ENCODE assay signal across 31 cellular contexts in the genomic region with DNA sequence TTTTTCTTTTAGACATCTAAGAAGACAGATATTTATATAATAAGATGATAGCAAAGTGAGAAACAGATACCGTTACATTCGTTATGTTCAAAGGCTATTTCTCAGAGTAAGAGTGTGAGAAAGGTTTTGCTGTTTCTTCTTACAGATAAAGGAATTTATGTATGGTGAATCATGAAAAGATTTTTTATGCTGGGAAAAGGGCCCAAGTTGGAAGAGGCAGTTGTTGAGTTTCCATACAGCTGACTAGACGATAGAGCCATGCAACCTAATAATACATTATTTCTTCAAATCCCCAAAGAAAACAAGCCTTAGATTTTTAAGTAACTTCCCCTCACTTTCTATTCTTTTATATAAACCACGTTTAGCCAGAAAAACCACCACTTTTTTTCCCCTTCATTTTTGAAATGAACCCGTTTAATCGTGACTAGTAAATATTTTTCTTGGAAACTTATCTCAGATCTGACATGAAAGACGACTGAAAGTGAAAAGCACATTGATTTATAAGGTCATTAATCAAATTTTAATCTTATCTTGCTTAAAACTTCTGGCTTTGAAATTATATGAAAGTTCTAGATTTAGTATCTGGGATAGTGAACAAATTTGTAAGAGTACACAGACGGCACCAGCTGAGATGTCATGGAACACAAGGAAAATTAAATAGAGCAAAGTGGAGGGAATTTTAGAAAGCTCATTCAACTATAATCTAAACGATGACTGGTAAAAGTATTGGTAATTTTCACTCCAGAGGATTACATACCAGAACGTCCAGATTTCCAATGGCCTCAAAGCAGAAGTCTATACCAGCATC. TPM values are rescaled to one million over a fixed set of nuclear protein-coding genes. Genes with fewer than 3 reads are reported as not detected.
DNase-seq lines count a peak whose midpoint lies in the region; ATAC-seq and TF ChIP-seq lines count a peak whose summit lies in the region.
"Had no signal": no experiment of that assay in that cellular context is flagged by ENCODE, and none has a peak within 500 bp of the region (broad histone marks: within the 10 kb centered on the region; RNA-seq: fewer than 3 reads in every experiment).

No MANE protein-coding gene starts in this region.

- DNase-seq in GM23248 (peak; percentile 8), astrocyte of the spinal cord (ENCODE audit: low read depth, low spot score) (peak; percentile 9), fibroblast of the aortic adventitia (ENCODE audit: low read depth) (peak; percentile 97), substantia nigra (lab: John Stamatoyannopoulos, UW) (no peak)
- DNase-seq in stimulated activated CD4-positive, alpha-beta T cell treated with anti-CD3 and anti-CD28 coated beads, Interleukin-15, amount 100 ng/mL, for 24 hours, result no peak
- DNase-seq: activated CD4-positive, alpha-beta T cell treated with anti-CD3 and anti-CD28 coated beads for 48 hours; AML-193; anterior cingulate cortex; CD4-positive, alpha-beta memory T cell; DND-41; dorsolateral prefrontal cortex; GF-D8; hippocampal formation; NCI-H1092 treated with DMSO at 0.1 percent for 48 hours; NCI-H1694 treated with DMSO at 0.1 percent for 48 hours; NCI-H446 treated with DMSO at 0.1 percent for 48 hours; RPMI8226; SJCRH30; stimulated activated CD8-positive, alpha-beta memory T cell treated with anti-CD3 and anti-CD28 coated beads, Interleukin-4, amount 100 ng/mL, for 48 hours; T-helper 9 cell; trophoblast cell had no signal

- peaks cover 25% of the 10 kb centered on the region for H3K4me1 ChIP-seq in GM23248 (ENCODE audit: insufficient read depth)
- peaks cover 0 to 31% (median 13%) of the 10 kb centered on the region in 5 donors for H3K4me1 ChIP-seq in subcutaneous abdominal adipose tissue (ENCODE audit: control insufficient read depth in 5 of 5, insufficient read depth in 5 of 5, low read length in 5 of 5)
- H3K4me1 ChIP-seq: SJCRH30 had no signal

- 66 to 71% methylated on average over 10 of the region's 10 CpGs for WGBS in GM23248 (ENCODE audit: low coverage in 1 of 2, low lambda C conversion rate in 2 of 2, missing lambda C conversion rate in 2 of 2), 2 experiments

- no peaks in the 10 kb centered on the region for H4K20me1 ChIP-seq in GM23248 (ENCODE audit: insufficient read depth)

- H3K36me3 ChIP-seq in GM23248 (ENCODE audit: low read depth) (no peaks in the 10 kb centered on the region), subcutaneous abdominal adipose tissue (ENCODE audit: control insufficient read depth in 5 of 5, insufficient read depth in 5 of 5, low read length in 5 of 5) (no peaks in the 10 kb centered on the region)
- H3K36me3 ChIP-seq: esophagus muscularis mucosa, gastroesophageal sphincter, SJCRH30 had no signal

- ATAC-seq in GM21825 (IDR thresholded peaks at IDR 0.05; ENCODE audit: unreplicated experiment) (no peak), HG03108 (IDR thresholded peaks at IDR 0.05; ENCODE audit: unreplicated experiment) (no peak)
- ATAC-seq: gastroesophageal sphincter; natural killer cell treated with Interleukin-12 subunit alpha and Interleukin-12 subunit beta and Interleukin-15 and Interleukin-18, amount 100 ng/mL, for 72 hours had no signal

- H3F3A ChIP-seq in GM23248 (ENCODE audit: insufficient read depth), result peaks cover 10% of the 10 kb centered on the region; the same call in 1 of the 2 replicates

- H3K27ac ChIP-seq in GM23248 (no peak overlapping the region), subcutaneous abdominal adipose tissue (ENCODE audit: low read depth, low read length) (peak overlapping the region; percentile 55), substantia nigra (ENCODE audit: low read depth, low read length, poor library complexity, severe bottlenecking) (no peak overlapping the region)
- H3K27ac ChIP-seq: dorsolateral prefrontal cortex, SJCRH30, VCaP had no signal

- H3K9me3 ChIP-seq in GM23248 (ENCODE audit: low read depth) (no peaks in the 10 kb centered on the region), subcutaneous abdominal adipose tissue (ENCODE audit: control insufficient read depth in 5 of 5, low read length in 5 of 5) (no peaks in the 10 kb centered on the region)
- H3K9me3 ChIP-seq: esophagus muscularis mucosa, gastroesophageal sphincter, SJCRH30 had no signal

- no peak overlapping the region for H3K4me2 ChIP-seq in GM23248 (ENCODE audit: unreplicated experiment)

- no peak overlapping the region for H2AFZ ChIP-seq in GM23248

- H3K4me3 ChIP-seq in GM23248 (no peak overlapping the region), astrocyte of the spinal cord (ENCODE audit: low read depth, low read length) (no peak overlapping the region), fibroblast of the aortic adventitia (ENCODE audit: low read depth, low read length) (no peak overlapping the region), subcutaneous abdominal adipose tissue (ENCODE audit: low read depth in 1 of 5, low read length in 5 of 5) (no peak overlapping the region)
- H3K4me3 ChIP-seq: dorsolateral prefrontal cortex, esophagus muscularis mucosa, gastroesophageal sphincter, lung, SJCRH30 had no signal

- in situ Hi-C loops in GM23248 (cut with MboI) (loop anchor here (10.0 kb wide), 1 partner anchor 197 kb away; no protein-coding TSS in a partner anchor), astrocyte of the spinal cord (cut with HindIII; ENCODE audit: low sequenced_read_pairs) (no loop called here)

- no peaks in the 10 kb centered on the region for H3K9me2 ChIP-seq in GM23248 (ENCODE audit: insufficient read depth)

- H3K9ac ChIP-seq in GM23248 (no peak overlapping the region), subcutaneous abdominal adipose tissue (ENCODE audit: low read length in 5 of 5) (peak overlapping the region in 1 of 5 donors; percentile 3)

- H3K79me2 ChIP-seq in GM23248 (ENCODE audit: insufficient read depth), result no peaks in the 10 kb centered on the region

- H3K27me3 ChIP-seq in GM23248 (replicated peaks; ENCODE audit: insufficient read depth) (no peaks in the 10 kb centered on the region), subcutaneous abdominal adipose tissue (ENCODE audit: control insufficient read depth in 5 of 5, insufficient read depth in 4 of 5, low read length in 5 of 5) (no peaks in the 10 kb centered on the region)
- H3K27me3 ChIP-seq: dorsolateral prefrontal cortex, esophagus muscularis mucosa, gastroesophageal sphincter, SJCRH30 had no signal

- TF ChIP-seq CTCF in astrocyte of the spinal cord (IDR thresholded peaks at IDR 0.05; ENCODE audit: low read depth, low read length), result no peak
- no peak for TF ChIP-seq CTCF in fibroblast of the aortic adventitia (IDR thresholded peaks at IDR 0.05; ENCODE audit: insufficient read depth, low read length)

RNA-seq across cellular contexts. Expression of a gene that starts 10.9 kb away (rescaled TPM):
- total RNA-seq in GM23248 (2014; rRNA removed; shearing (Covaris generic)), result not detected in 2 replicates
- polyA plus RNA-seq in GM23248 (2016; fragmentation: Nextera tagmentation; extraction: Ambion mirVana), result not detected in 2 replicates
- 0.36 TPM in 1 of 2 replicates, not detected in the other for total RNA-seq in fibroblast of the aortic adventitia (ENCODE audit: low replicate concordance)
- total RNA-seq: activated CD8-positive, alpha-beta memory T cell treated with anti-CD3 and anti-CD28 coated beads for 36 hours; CD4-positive, alpha-beta memory T cell; esophagus muscularis mucosa; natural killer cell treated with Interleukin-12 subunit alpha and Interleukin-12 subunit beta and Interleukin-15 and Interleukin-18, amount 100 ng/mL, for 72 hours; osteocyte; SJCRH30 had no signal
- polyA plus RNA-seq: CD4-positive, alpha-beta memory T cell had no signal

Comparison
In these comparisons a context has a peak if more than half of its experiments do, and no peak if none do; other contexts are left out.
1. DNase-seq: peak in GM23248 (single experiment), astrocyte of the spinal cord (single experiment) and fibroblast of the aortic adventitia (single experiment); none in stimulated activated CD4-positive, alpha-beta T cell treated with anti-CD3 and anti-CD28 coated beads, Interleukin-15, amount 100 ng/mL, for 24 hours (single experiment) and substantia nigra (0 of 49).